Comparison of ENCODE assay signal across 1 cellular context in genomic region chr7:112449902-112450806, GRCh38.
A peak's percentile ranks its signal among the peaks of the same experiment; 100 is the strongest.
TF ChIP-seq lines count a peak whose summit lies in the region.

IFRD1 (plus strand) TSS chr7:112450460; CDS start chr7:112450689, 229 bp downstream.

TF ChIP-seq in K562, 482 proteins besides CTCF, POLR2A, EP300 and RAD21 (continued from another document and continues in another):
- 0 out of 2 replicates have a peak, but pooled peaks have one; percentile 36 for TF ChIP-seq RERE (CRISPR knock-in tag; IDR thresholded peaks at IDR 0.05; ENCODE audit: borderline replicate concordance)
- no peak for TF ChIP-seq HDAC3 (IDR thresholded peaks at IDR 0.05; ENCODE audit: borderline replicate concordance, partially characterized antibody)
- TF ChIP-seq GTF2A2 (tag; IDR thresholded peaks at IDR 0.05) = peak; percentile 99
- TF ChIP-seq FOXA3 (CRISPR knock-in tag; conservative IDR thresholded peaks at IDR 0.05 in 1 of 2, IDR thresholded peaks at IDR 0.05 in 1 of 2) = peak in 1 of 2 experiments; percentile 21; a peak in 1 of 4 replicates
- TF ChIP-seq CTBP1 (IDR thresholded peaks at IDR 0.05; ENCODE audit: borderline replicate concordance) = 0 out of 2 replicates have a peak, but pooled peaks have one; percentile 8
- peak; percentile 92 for TF ChIP-seq NKRF (IDR thresholded peaks at IDR 0.05; ENCODE audit: borderline replicate concordance)
- peak; percentile 51; the same call in 1 of the 2 replicates for TF ChIP-seq ZNF316 (IDR thresholded peaks at IDR 0.05)
- TF ChIP-seq GATAD2B (IDR thresholded peaks at IDR 0.05; ENCODE audit: borderline replicate concordance) = no peak
- TF ChIP-seq MAX (CRISPR knock-in tag; IDR thresholded peaks at IDR 0.05) = peak; percentile 87
- TF ChIP-seq TAF1 (IDR thresholded peaks at IDR 0.05; ENCODE audit: control insufficient read depth, extremely low read depth, insufficient read depth, low read length, severe bottlenecking) = peak; percentile 95
- peak; percentile 49; the same call in 1 of the 2 replicates for TF ChIP-seq ZBTB26 (CRISPR knock-in tag; IDR thresholded peaks at IDR 0.05)
- peak; percentile 92 for TF ChIP-seq MBD2 (IDR thresholded peaks at IDR 0.05; ENCODE audit: borderline replicate concordance, low read depth)
- 0 out of 2 replicates have a peak, but pooled peaks have one; percentile 28 for TF ChIP-seq DEAF1 (CRISPR knock-in tag; IDR thresholded peaks at IDR 0.05)
- TF ChIP-seq ZNF23 (CRISPR knock-in tag; IDR thresholded peaks at IDR 0.05) = no peak
- no peak; the same call in 1 of the 2 replicates for TF ChIP-seq ZBTB17 (CRISPR knock-in tag; IDR thresholded peaks at IDR 0.05)
- TF ChIP-seq ZNF253 (CRISPR knock-in tag; conservative IDR thresholded peaks at IDR 0.05) = no peak
- 0 out of 2 replicates have a peak, but pooled peaks have one; percentile 53 for TF ChIP-seq NR2F6 (CRISPR knock-in tag; IDR thresholded peaks at IDR 0.05)
- peak; percentile 69 to 74 for TF ChIP-seq NRF1 (conservative IDR thresholded peaks at IDR 0.05 in 1 of 2, IDR thresholded peaks at IDR 0.05 in 1 of 2)
- peak; percentile 75; the same call in 1 of the 2 replicates for TF ChIP-seq KAT7 (CRISPR knock-in tag; IDR thresholded peaks at IDR 0.05; ENCODE audit: borderline replicate concordance)
- peak; percentile 97 for TF ChIP-seq ATF7 (IDR thresholded peaks at IDR 0.05)
- TF ChIP-seq FUS (optimal IDR thresholded peaks at IDR 0.05; ENCODE audit: low read depth, low read length) = no peak
- TF ChIP-seq KDM4B (IDR thresholded peaks at IDR 0.05; ENCODE audit: borderline replicate concordance in 2 of 2, low read depth in 1 of 2) = peak in 1 of 2 experiments; percentile 78; a peak in 2 of 4 replicates
- TF ChIP-seq ETV5 (CRISPR knock-in tag; IDR thresholded peaks at IDR 0.05; ENCODE audit: low read depth) = no peak; the same call in 1 of the 2 replicates
- TF ChIP-seq CHAMP1 (IDR thresholded peaks at IDR 0.05) = no peak
- 0 out of 2 replicates have a peak, but pooled peaks have one; percentile 24 for TF ChIP-seq KLF10 (CRISPR knock-in tag; IDR thresholded peaks at IDR 0.05)
- no peak for TF ChIP-seq SMARCC2 (IDR thresholded peaks at IDR 0.05; ENCODE audit: low read depth)
- TF ChIP-seq GTF2E2 (tag; IDR thresholded peaks at IDR 0.05) = peak; percentile 80; the same call in 1 of the 2 replicates
- 0 out of 2 replicates have a peak, but pooled peaks have one; percentile 38 for TF ChIP-seq ZNF263 (CRISPR knock-in tag; IDR thresholded peaks at IDR 0.05; ENCODE audit: borderline replicate concordance)
- peak; percentile 64 for TF ChIP-seq JUN (IDR thresholded peaks at IDR 0.05; ENCODE audit: borderline replicate concordance, low read depth, low read length)
- TF ChIP-seq JUN (CRISPR knock-in tag; IDR thresholded peaks at IDR 0.05; ENCODE audit: borderline replicate concordance) = no peak; the same call in 1 of the 2 replicates
- peak; percentile 5; the same call in 1 of the 2 replicates for TF ChIP-seq ZNF592 (IDR thresholded peaks at IDR 0.05)
- TF ChIP-seq NBN (IDR thresholded peaks at IDR 0.05; ENCODE audit: low read depth) = peak; percentile 84
- TF ChIP-seq SUPT5H (IDR thresholded peaks at IDR 0.05) = peak; percentile 100
- TF ChIP-seq KLF6 (CRISPR knock-in tag; IDR thresholded peaks at IDR 0.05; ENCODE audit: borderline replicate concordance) = 0 out of 2 replicates have a peak, but pooled peaks have one; percentile 69
- peak; percentile 77 for TF ChIP-seq TAF9B (IDR thresholded peaks at IDR 0.05; ENCODE audit: partially characterized antibody)
- TF ChIP-seq ELF2 (CRISPR knock-in tag; IDR thresholded peaks at IDR 0.05) = peak; percentile 37; the same call in 1 of the 2 replicates
- no peak for TF ChIP-seq TFAM (CRISPR knock-in tag; conservative IDR thresholded peaks at IDR 0.05)
- TF ChIP-seq HMG20B (CRISPR knock-in tag; IDR thresholded peaks at IDR 0.05) = peak; percentile 85; the same call in 1 of the 2 replicates
- TF ChIP-seq CHD4 (IDR thresholded peaks at IDR 0.05; ENCODE audit: insufficient read depth, insufficient replicate concordance, low read depth, low read length, poor library complexity, severe bottlenecking) = no peak
- peak; percentile 13; the same call in 1 of the 2 replicates for TF ChIP-seq ESRRA (IDR thresholded peaks at IDR 0.05; ENCODE audit: borderline replicate concordance, low read depth)
- TF ChIP-seq GABPB1 (CRISPR knock-in tag; IDR thresholded peaks at IDR 0.05) = peak; percentile 68; the same call in 1 of the 2 replicates
- TF ChIP-seq ZNF589 (CRISPR knock-in tag; IDR thresholded peaks at IDR 0.05; ENCODE audit: low read depth) = peak; percentile 44; the same call in 1 of the 2 replicates
- TF ChIP-seq FOSL1 (tag; conservative IDR thresholded peaks at IDR 0.05) = peak; percentile 62; the same call in 1 of the 2 replicates
- TF ChIP-seq CCNT2 (IDR thresholded peaks at IDR 0.05; ENCODE audit: borderline replicate concordance, extremely low read depth, insufficient read length, low read depth, low read length) = peak; percentile 62
- TF ChIP-seq MAFK (IDR thresholded peaks at IDR 0.05; ENCODE audit: low read length) = peak; percentile 7; the same call in 1 of the 2 replicates
- 0 out of 2 replicates have a peak, but pooled peaks have one; percentile 14 for TF ChIP-seq BHLHE40 (IDR thresholded peaks at IDR 0.05; ENCODE audit: low read length)
- TF ChIP-seq ZNF644 (tag; IDR thresholded peaks at IDR 0.05; ENCODE audit: low read depth) = 0 out of 2 replicates have a peak, but pooled peaks have one; percentile 17
- TF ChIP-seq RBBP5 (IDR thresholded peaks at IDR 0.05; ENCODE audit: borderline replicate concordance, insufficient read depth, low read length, poor library complexity, severe bottlenecking) = peak; percentile 75
